Comparison of ENCODE assay signal across 11 cellular contexts in genomic region chr1:17919525-17920439, GRCh38.
A peak's percentile ranks its signal among the peaks of the same experiment; 100 is the strongest.
DNase-seq lines count a peak whose midpoint lies in the region; ATAC-seq and TF ChIP-seq lines count a peak whose summit lies in the region.
"Had no signal": no experiment of that assay in that cellular context is flagged by ENCODE, and none has a peak within 500 bp of the region (broad histone marks: within the 10 kb centered on the region; RNA-seq: fewer than 3 reads in every experiment).

No MANE protein-coding gene starts in this region.

- DNase-seq in Calu3 (peak; percentile 28), HFF-Myc (ENCODE audit: extremely low read depth, low read depth) (peak; percentile 29), adipocyte (ENCODE audit: low read depth) (peak; percentile 66), medulla oblongata (ENCODE audit: extremely low spot score) (peak; percentile 43)
- DNase-seq: heart left ventricle had no signal

- no peaks in the 10 kb centered on the region for H3K36me3 ChIP-seq in adipocyte (ENCODE audit: control insufficient read depth, insufficient read depth, low read length, severe bottlenecking)
- H3K36me3 ChIP-seq: heart left ventricle had no signal

- H3K9me3 Mint-ChIP-seq in Calu3 (ENCODE audit: low read depth, unreplicated experiment), result no peaks in the 10 kb centered on the region
- no peaks in the 10 kb centered on the region for H3K9me3 Mint-ChIP-seq in activated T-helper 17 cell treated with anti-CD3 and anti-CD28 coated beads, Interleukin-2, amount 50 U/mL, for 72 hours
- H3K9me3 Mint-ChIP-seq: IgD-negative memory B cell; stimulated activated naive CD8-positive, alpha-beta T cell treated with anti-CD3 and anti-CD28 coated beads, Interleukin-15, Interleukin-2, amounts not matched to agents 100 ng/mL and 50 ng/mL, for 24 hours had no signal

- peaks cover 76% of the 10 kb centered on the region for H3K27me3 ChIP-seq in adipocyte (replicated peaks; ENCODE audit: control insufficient read depth, insufficient read depth, low read length)

- CTCF ChIA-PET in Calu3 (lab: Charles Lee), result interaction anchor here (0.5 to 1.1 kb wide), 2 partner anchors 583 to 656 kb away, joined by 3 to 4 read pairs; no protein-coding TSS in a partner anchor

- intact Hi-C loops in Calu3 (cut with micrococcal nuclease; ENCODE audit: unreplicated experiment), result loop anchor here (10.0 kb wide), 3 partner anchors 185 to 655 kb away; partner anchors contain the start of gene IGSF21

- TF ChIP-seq CTCF in Calu3 (IDR thresholded peaks at IDR 0.05; ENCODE audit: unreplicated experiment) (no peak), HFF-Myc (IDR thresholded peaks at IDR 0.05; ENCODE audit: low read depth, low read length, missing control alignments) (peak; percentile 26)

- BruUV-seq in Calu3 (replicated peaks; lab: Mats Ljungman, UMichigan), result no TSS peak

- ATAC-seq in GM21737 (IDR thresholded peaks at IDR 0.05; ENCODE audit: unreplicated experiment), result no peak
- no peak for ATAC-seq in GM18511 (IDR thresholded peaks at IDR 0.05; ENCODE audit: unreplicated experiment)
- ATAC-seq in HG02852 (IDR thresholded peaks at IDR 0.05; ENCODE audit: unreplicated experiment), result no peak
- no peak for ATAC-seq in activated T-helper 17 cell treated with anti-CD3 and anti-CD28 coated beads, Interleukin-2, amount 50 U/mL, for 72 hours (replicated peaks)

- no peaks in the 10 kb centered on the region for H3K4me1 Mint-ChIP-seq in Calu3 (ENCODE audit: low read depth, unreplicated experiment)
- H3K4me1 Mint-ChIP-seq in activated T-helper 17 cell treated with anti-CD3 and anti-CD28 coated beads, Interleukin-2, amount 50 U/mL, for 72 hours, result no peaks in the 10 kb centered on the region

- no peak overlapping the region for H3K27ac Mint-ChIP-seq in Calu3 (ENCODE audit: unreplicated experiment)
- no peak overlapping the region for H3K27ac Mint-ChIP-seq in activated T-helper 17 cell treated with anti-CD3 and anti-CD28 coated beads, Interleukin-2, amount 50 U/mL, for 72 hours
- H3K27ac Mint-ChIP-seq: IgD-negative memory B cell; stimulated activated naive CD8-positive, alpha-beta T cell treated with anti-CD3 and anti-CD28 coated beads, Interleukin-15, Interleukin-2, amounts not matched to agents 100 ng/mL and 50 ng/mL, for 24 hours had no signal

- no peak overlapping the region for H3K4me3 Mint-ChIP-seq in Calu3 (ENCODE audit: low read depth, unreplicated experiment)
- no peak overlapping the region for H3K4me3 Mint-ChIP-seq in activated T-helper 17 cell treated with anti-CD3 and anti-CD28 coated beads, Interleukin-2, amount 50 U/mL, for 72 hours
- H3K4me3 Mint-ChIP-seq: IgD-negative memory B cell; stimulated activated naive CD8-positive, alpha-beta T cell treated with anti-CD3 and anti-CD28 coated beads, Interleukin-15, Interleukin-2, amounts not matched to agents 100 ng/mL and 50 ng/mL, for 24 hours had no signal

- H3K9ac ChIP-seq in adipocyte (ENCODE audit: low read length), result no peak overlapping the region

- peaks cover 74% of the 10 kb centered on the region for H3K27me3 Mint-ChIP-seq in Calu3 (ENCODE audit: unreplicated experiment)
- H3K27me3 Mint-ChIP-seq in activated T-helper 17 cell treated with anti-CD3 and anti-CD28 coated beads, Interleukin-2, amount 50 U/mL, for 72 hours, result peaks cover 51% of the 10 kb centered on the region

- no peaks in the 10 kb centered on the region for H3K4me1 ChIP-seq in adipocyte (ENCODE audit: control insufficient read depth, insufficient read depth, low read length)
- H3K4me1 ChIP-seq: heart left ventricle had no signal

- H3K9me3 ChIP-seq in adipocyte (ENCODE audit: control insufficient read depth, low read length), result no peaks in the 10 kb centered on the region
- H3K9me3 ChIP-seq: heart left ventricle had no signal

- H3K36me3 Mint-ChIP-seq in Calu3 (ENCODE audit: insufficient read depth, unreplicated experiment), result no peaks in the 10 kb centered on the region
- H3K36me3 Mint-ChIP-seq in activated T-helper 17 cell treated with anti-CD3 and anti-CD28 coated beads, Interleukin-2, amount 50 U/mL, for 72 hours (ENCODE audit: low read depth), result no peaks in the 10 kb centered on the region

- H3K4me3 ChIP-seq in HFF-Myc (replicated peaks; ENCODE audit: low read depth, low read length), result no peak overlapping the region
- no peak overlapping the region for H3K4me3 ChIP-seq in adipocyte (ENCODE audit: low read length)
- H3K4me3 ChIP-seq: heart left ventricle had no signal
